17 cellular contexts compared by ENCODE assay signal in genomic region chr4:80008971-80009370, GRCh38.
A peak's percentile ranks its signal among the peaks of the same experiment; 100 is the strongest.
DNase-seq lines count a peak whose midpoint lies in the region; ATAC-seq and TF ChIP-seq lines count a peak whose summit lies in the region.
"Had no signal": no experiment of that assay in that cellular context is flagged by ENCODE, and none has a peak within 500 bp of the region (broad histone marks: within the 10 kb centered on the region; RNA-seq: fewer than 3 reads in every experiment).

No MANE protein-coding gene starts in this region.

- H3K36me3 ChIP-seq in Loucy (ENCODE audit: insufficient read depth, low read length): peaks cover 46% of the 10 kb centered on the region
- H3K36me3 ChIP-seq in smooth muscle cell (ENCODE audit: low read depth): peaks cover 9% of the 10 kb centered on the region
- H3K36me3 ChIP-seq in upper lobe of right lung: no peaks in the 10 kb centered on the region

- peaks cover 58% of the 10 kb centered on the region for H3K36me3 Mint-ChIP-seq in activated CD4-positive, alpha-beta T cell treated with anti-CD3 and anti-CD28 coated beads, Interleukin-2, amount 10 ng/mL, durations not matched to agents 24 days and 14 days (ENCODE audit: low read depth)
- H3K36me3 Mint-ChIP-seq in activated CD4-positive, alpha-beta T cell treated with anti-CD3 and anti-CD28 coated beads for 36 hours (ENCODE audit: low read depth): peaks cover 33% of the 10 kb centered on the region
- H3K36me3 Mint-ChIP-seq in activated T-helper 1 cell treated with anti-CD3 and anti-CD28 coated beads, Interleukin-12 subunit alpha, Interleukin-12 subunit beta, Interleukin-2, Interleukin-4 antibody, amounts not matched to agents 30 ng/mL and 10 ng/mL and 1 ng/mL, durations not matched to agents 14 hours and 24 hours and 36 hours (ENCODE audit: low read depth): peaks cover 62% of the 10 kb centered on the region

- peaks cover 9% of the 10 kb centered on the region for H3K9me3 ChIP-seq in Loucy (ENCODE audit: insufficient read depth, low read depth, low read length)
- H3K9me3 ChIP-seq in smooth muscle cell (replicated peaks; ENCODE audit: low read depth): peaks cover 9% of the 10 kb centered on the region
- H3K9me3 ChIP-seq in upper lobe of right lung: peaks cover 4% of the 10 kb centered on the region

- CTCF ChIA-PET in activated CD4-positive, alpha-beta T cell treated with anti-CD3 and anti-CD28 coated beads for 36 hours (lab: Charles Lee): no interaction called here

- 0% methylated on average over 1 of the region's 1 CpG for WGBS in smooth muscle cell (ENCODE audit: low lambda C conversion rate)

- no peak overlapping the region for H3K4me3 Mint-ChIP-seq in activated CD4-positive, alpha-beta T cell treated with anti-CD3 and anti-CD28 coated beads, Interleukin-2, amount 10 ng/mL, durations not matched to agents 24 days and 14 days
- no peak overlapping the region for H3K4me3 Mint-ChIP-seq in activated CD4-positive, alpha-beta T cell treated with anti-CD3 and anti-CD28 coated beads for 36 hours
- H3K4me3 Mint-ChIP-seq in activated T-helper 1 cell treated with anti-CD3 and anti-CD28 coated beads, Interleukin-12 subunit alpha, Interleukin-12 subunit beta, Interleukin-2, Interleukin-4 antibody, amounts not matched to agents 30 ng/mL and 10 ng/mL and 1 ng/mL, durations not matched to agents 14 hours and 24 hours and 36 hours: no peak overlapping the region

- intact Hi-C loops in activated CD4-positive, alpha-beta T cell treated with anti-CD3 and anti-CD28 coated beads, Interleukin-2, amount 10 ng/mL, durations not matched to agents 24 days and 14 days (cut with micrococcal nuclease): loop anchor here (5.0 kb wide), 3 partner anchors 118 to 193 kb away; no protein-coding TSS in a partner anchor
- intact Hi-C loops in activated CD4-positive, alpha-beta T cell treated with anti-CD3 and anti-CD28 coated beads for 36 hours (cut with DNase I, micrococcal nuclease): loop anchor here (5.0 to 10.0 kb wide), 3 partner anchors 63 to 174 kb away; partner anchors contain the start of gene ANTXR2 (in 2 of the 2)
- intact Hi-C loops in activated T-helper 1 cell treated with anti-CD3 and anti-CD28 coated beads, Interleukin-12 subunit alpha, Interleukin-12 subunit beta, Interleukin-2, Interleukin-4 antibody, amounts not matched to agents 30 ng/mL and 10 ng/mL and 1 ng/mL, durations not matched to agents 14 hours and 24 hours and 36 hours (cut with micrococcal nuclease): loop anchor here (1.0 kb wide), 2 partner anchors 8 to 164 kb away; no protein-coding TSS in a partner anchor
- intact Hi-C loops in upper lobe of right lung (cut with DNase I): no loop called here

- peaks cover 17% of the 10 kb centered on the region for H3K9me3 Mint-ChIP-seq in activated CD4-positive, alpha-beta T cell treated with anti-CD3 and anti-CD28 coated beads, Interleukin-2, amount 10 ng/mL, durations not matched to agents 24 days and 14 days
- peaks cover 7% of the 10 kb centered on the region for H3K9me3 Mint-ChIP-seq in activated CD4-positive, alpha-beta T cell treated with anti-CD3 and anti-CD28 coated beads for 36 hours (ENCODE audit: low read depth)
- peaks cover 20% of the 10 kb centered on the region for H3K9me3 Mint-ChIP-seq in activated T-helper 1 cell treated with anti-CD3 and anti-CD28 coated beads, Interleukin-12 subunit alpha, Interleukin-12 subunit beta, Interleukin-2, Interleukin-4 antibody, amounts not matched to agents 30 ng/mL and 10 ng/mL and 1 ng/mL, durations not matched to agents 14 hours and 24 hours and 36 hours

- H4K20me1 ChIP-seq in Loucy (ENCODE audit: insufficient read depth, low read length, poor library complexity, severe bottlenecking): no peaks in the 10 kb centered on the region
- H4K20me1 ChIP-seq in smooth muscle cell (ENCODE audit: low read depth): no peaks in the 10 kb centered on the region

- H3K4me3 ChIP-seq in Loucy (ENCODE audit: low read length, poor library complexity, severe bottlenecking) (no peak overlapping the region), smooth muscle cell (no peak overlapping the region), upper lobe of right lung (no peak overlapping the region)
- H3K4me3 ChIP-seq: GM12878 had no signal

- H3K4me1 Mint-ChIP-seq in activated CD4-positive, alpha-beta T cell treated with anti-CD3 and anti-CD28 coated beads, Interleukin-2, amount 10 ng/mL, durations not matched to agents 24 days and 14 days: peaks cover 56% of the 10 kb centered on the region
- H3K4me1 Mint-ChIP-seq in activated CD4-positive, alpha-beta T cell treated with anti-CD3 and anti-CD28 coated beads for 36 hours: peaks cover 43% of the 10 kb centered on the region
- H3K4me1 Mint-ChIP-seq in activated T-helper 1 cell treated with anti-CD3 and anti-CD28 coated beads, Interleukin-12 subunit alpha, Interleukin-12 subunit beta, Interleukin-2, Interleukin-4 antibody, amounts not matched to agents 30 ng/mL and 10 ng/mL and 1 ng/mL, durations not matched to agents 14 hours and 24 hours and 36 hours (ENCODE audit: low read depth): peaks cover 83% of the 10 kb centered on the region

- peak overlapping the region; percentile 56 for H3K27ac Mint-ChIP-seq in activated CD4-positive, alpha-beta T cell treated with anti-CD3 and anti-CD28 coated beads, Interleukin-2, amount 10 ng/mL, durations not matched to agents 24 days and 14 days
- H3K27ac Mint-ChIP-seq in activated CD4-positive, alpha-beta T cell treated with anti-CD3 and anti-CD28 coated beads for 36 hours: no peak overlapping the region
- peak overlapping the region; percentile 15 for H3K27ac Mint-ChIP-seq in activated T-helper 1 cell treated with anti-CD3 and anti-CD28 coated beads, Interleukin-12 subunit alpha, Interleukin-12 subunit beta, Interleukin-2, Interleukin-4 antibody, amounts not matched to agents 30 ng/mL and 10 ng/mL and 1 ng/mL, durations not matched to agents 14 hours and 24 hours and 36 hours

- DNase-seq in activated CD4-positive, alpha-beta T cell treated with anti-CD3 and anti-CD28 coated beads, Interleukin-2, amount 10 ng/mL, durations not matched to agents 24 days and 14 days: no peak
- no peak for DNase-seq in activated CD4-positive, alpha-beta T cell treated with anti-CD3 and anti-CD28 coated beads for 36 hours
- no peak for DNase-seq in activated T-helper 1 cell treated with anti-CD3 and anti-CD28 coated beads, Interleukin-12 subunit alpha, Interleukin-12 subunit beta, Interleukin-2, Interleukin-4 antibody, amounts not matched to agents 30 ng/mL and 10 ng/mL and 1 ng/mL, durations not matched to agents 14 hours and 24 hours and 36 hours (ENCODE audit: low spot score)
- DNase-seq in smooth muscle cell (lab: John Stamatoyannopoulos, UW; ENCODE audit: unreplicated experiment) (no peak), upper lobe of right lung (no peak), 8988T (no peak)
- DNase-seq: GDM1, HCEC 1CT, NCI-H1048, NCI-H1436 treated with DMSO at 0.1 percent for 48 hours, NCI-H2029 treated with DMSO at 0.1 percent for 48 hours, NCI-H2171 treated with DMSO at 0.1 percent for 48 hours, NCI-H82 had no signal

- H3K4me2 ChIP-seq in Loucy (ENCODE audit: low read depth, low read length, poor library complexity, severe bottlenecking) (peak overlapping the region; percentile 91), smooth muscle cell (peak overlapping the region; percentile 25)

- peaks cover 5% of the 10 kb centered on the region for H3K27me3 ChIP-seq in Loucy (ENCODE audit: insufficient read depth, low read length, poor library complexity, severe bottlenecking)
- H3K27me3 ChIP-seq in smooth muscle cell (ENCODE audit: low read depth): no peaks in the 10 kb centered on the region
- H3K27me3 ChIP-seq in upper lobe of right lung: no peaks in the 10 kb centered on the region

- H3K9ac ChIP-seq in Loucy (ENCODE audit: low read depth, low read length, poor library complexity, severe bottlenecking) (no peak overlapping the region), smooth muscle cell (ENCODE audit: low read depth) (no peak overlapping the region)

- H3K9me2 ChIP-seq in Loucy (replicated peaks; ENCODE audit: low read depth, low read length): no peaks in the 10 kb centered on the region

- no peak overlapping the region for H2AFZ ChIP-seq in Loucy (ENCODE audit: low read length)
- no peak overlapping the region for H2AFZ ChIP-seq in smooth muscle cell (ENCODE audit: low read depth)

- H3K27ac ChIP-seq in smooth muscle cell (ENCODE audit: low read depth) (no peak overlapping the region), upper lobe of right lung (no peak overlapping the region)

- H3K27me3 Mint-ChIP-seq in activated CD4-positive, alpha-beta T cell treated with anti-CD3 and anti-CD28 coated beads, Interleukin-2, amount 10 ng/mL, durations not matched to agents 24 days and 14 days: no peaks in the 10 kb centered on the region
- H3K27me3 Mint-ChIP-seq in activated CD4-positive, alpha-beta T cell treated with anti-CD3 and anti-CD28 coated beads for 36 hours: no peaks in the 10 kb centered on the region
- H3K27me3 Mint-ChIP-seq in activated T-helper 1 cell treated with anti-CD3 and anti-CD28 coated beads, Interleukin-12 subunit alpha, Interleukin-12 subunit beta, Interleukin-2, Interleukin-4 antibody, amounts not matched to agents 30 ng/mL and 10 ng/mL and 1 ng/mL, durations not matched to agents 14 hours and 24 hours and 36 hours (ENCODE audit: insufficient read depth): no peaks in the 10 kb centered on the region

- TF ChIP-seq CTCF in Loucy (conservative IDR thresholded peaks at IDR 0.05; ENCODE audit: low read length): no peak
- TF ChIP-seq CTCF in smooth muscle cell (IDR thresholded peaks at IDR 0.05; ENCODE audit: borderline replicate concordance, insufficient read depth, poor library complexity, severe bottlenecking): no peak
- no peak for TF ChIP-seq CTCF in upper lobe of right lung (IDR thresholded peaks at IDR 0.05)

- ATAC-seq in activated CD4-positive, alpha-beta T cell treated with anti-CD3 and anti-CD28 coated beads for 36 hours: no peak
- ATAC-seq in GM18870 (IDR thresholded peaks at IDR 0.05; ENCODE audit: unreplicated experiment) (no peak), upper lobe of right lung (no peak)
- ATAC-seq: GM12878, Panc1 had no signal

- H3F3A ChIP-seq in Loucy (ENCODE audit: low read depth): peaks cover 31% of the 10 kb centered on the region
- H3F3A ChIP-seq in smooth muscle cell (ENCODE audit: low read depth): peaks cover 7% of the 10 kb centered on the region

- peaks cover 34% of the 10 kb centered on the region for H3K79me2 ChIP-seq in Loucy (ENCODE audit: insufficient read depth, low read length)
- no peaks in the 10 kb centered on the region for H3K79me2 ChIP-seq in smooth muscle cell (ENCODE audit: low read depth)

- H3K4me1 ChIP-seq in Loucy (ENCODE audit: insufficient read depth, low read length, poor library complexity, severe bottlenecking) (peaks cover 63% of the 10 kb centered on the region), smooth muscle cell (ENCODE audit: low read depth) (peaks cover 26% of the 10 kb centered on the region), upper lobe of right lung (peaks cover 13% of the 10 kb centered on the region)

- POLR2A ChIA-PET in activated CD4-positive, alpha-beta T cell treated with anti-CD3 and anti-CD28 coated beads for 36 hours (lab: Charles Lee): no interaction called here
